ENCODE assay signal across 8 cellular contexts in the genomic region with DNA sequence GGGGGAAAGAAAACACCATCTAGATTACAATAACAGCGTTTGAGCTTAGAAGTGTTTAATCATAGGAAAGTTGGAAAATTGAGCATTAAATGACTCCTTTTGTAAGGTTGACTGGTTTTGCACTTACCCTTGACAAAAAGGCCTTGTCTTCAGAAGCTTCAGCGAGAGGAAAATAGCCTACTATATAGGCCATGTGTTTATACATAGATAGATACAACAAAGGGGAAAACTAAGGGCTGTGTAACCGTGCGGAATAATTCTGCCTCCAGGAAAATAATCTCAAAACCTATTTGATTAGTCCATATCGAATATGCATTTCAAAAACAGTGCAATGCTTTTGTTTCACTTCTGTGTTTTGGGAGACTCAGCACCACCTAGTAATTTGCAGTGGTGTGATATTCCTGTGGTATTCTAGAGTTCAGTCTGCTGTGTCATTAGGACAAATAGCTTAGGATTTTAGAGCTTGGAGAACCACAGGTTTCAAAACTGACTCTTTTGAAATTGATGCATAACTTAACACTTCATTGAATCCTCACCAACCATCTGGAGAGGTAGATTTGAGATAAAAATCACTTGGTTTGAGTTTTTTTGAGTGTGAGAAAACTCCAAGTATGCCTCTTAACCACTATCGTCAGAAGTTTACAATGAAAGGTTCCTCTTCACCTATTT. TPM values are rescaled to one million over a fixed set of nuclear protein-coding genes. Genes with fewer than 3 reads are reported as not detected.
DNase-seq lines count a peak whose midpoint lies in the region; ATAC-seq and TF ChIP-seq lines count a peak whose summit lies in the region.

No MANE protein-coding gene starts in this region.

- H3K9me3 Mint-ChIP-seq in chondrocyte (ENCODE audit: low read depth) (no peaks in the 10 kb centered on the region), nephron progenitor cell (no peaks in the 10 kb centered on the region)

- peak overlapping the region in 5 of 10 experiments; percentile 26 to 95 (median 86); a peak in 9 of 20 replicates for H3K4me3 ChIP-seq in BLaER1 treated with 17β-estradiol and CSF1 and Interleukin-3, amounts not matched to agents 10 nM and 100 nM
- H3K4me3 ChIP-seq in MM.1S (ENCODE audit: low read length), result peak overlapping the region; percentile 83
- no peak overlapping the region; the same call in 1 of the 2 replicates for H3K4me3 ChIP-seq in H7 (ENCODE audit: insufficient read depth, low read depth, low read length)

- peak overlapping the region in 5 of 11 experiments; percentile 30 to 90 (median 47); a peak in 8 of 22 replicates for H3K27ac ChIP-seq in BLaER1 treated with 17β-estradiol and CSF1 and Interleukin-3, amounts not matched to agents 10 nM and 100 nM
- peak overlapping the region; percentile 3; the same call in 1 of the 2 replicates for H3K27ac ChIP-seq in MM.1S (ENCODE audit: low read length)

- peaks cover 1% of the 10 kb centered on the region for H3K36me3 Mint-ChIP-seq in chondrocyte (ENCODE audit: low read depth)
- H3K36me3 Mint-ChIP-seq in nephron progenitor cell (ENCODE audit: low read depth), result no peaks in the 10 kb centered on the region

- peaks cover 51 to 69% (median 64%) of the 10 kb centered on the region in 10 experiments for H3K4me1 ChIP-seq in BLaER1 treated with 17β-estradiol and CSF1 and Interleukin-3, amounts not matched to agents 10 nM and 100 nM
- H3K4me1 ChIP-seq in MM.1S (ENCODE audit: low read length), result peaks cover 34% of the 10 kb centered on the region

- H3K27me3 ChIP-seq in BLaER1 treated with 17β-estradiol and CSF1 and Interleukin-3, amounts not matched to agents 10 nM and 100 nM, result peaks cover 0 to 20% (median 11%) of the 10 kb centered on the region in 11 experiments; a peak in 13 of 22 replicates
- H3K27me3 ChIP-seq in MM.1S (replicated peaks; ENCODE audit: insufficient read depth, low read length) (no peaks in the 10 kb centered on the region), H7 (ENCODE audit: control insufficient read depth, insufficient read depth, low read length) (peaks cover 8% of the 10 kb centered on the region)

- no peaks in the 10 kb centered on the region for H3K27me3 Mint-ChIP-seq in chondrocyte (ENCODE audit: low read depth)
- H3K27me3 Mint-ChIP-seq in nephron progenitor cell (ENCODE audit: low read depth, poor library complexity), result peaks cover 13% of the 10 kb centered on the region

- peaks cover 36% of the 10 kb centered on the region for H3F3A ChIP-seq in MM.1S (ENCODE audit: insufficient read depth, low read length)

- H3K9ac ChIP-seq in BLaER1 treated with 17β-estradiol and CSF1 and Interleukin-3, amounts not matched to agents 10 nM and 100 nM, result peak overlapping the region in 5 of 11 experiments; percentile 17 to 95 (median 44); a peak in 6 of 22 replicates
- H3K9ac ChIP-seq in MM.1S (ENCODE audit: low read length), result peak overlapping the region; percentile 20; the same call in 1 of the 2 replicates

- ATAC-seq in GM19455 (IDR thresholded peaks at IDR 0.05; ENCODE audit: unreplicated experiment), result no peak

- H3K4me1 Mint-ChIP-seq in chondrocyte (ENCODE audit: low read depth) (peaks cover 66% of the 10 kb centered on the region), nephron progenitor cell (peaks cover 60% of the 10 kb centered on the region)

- H2AFZ ChIP-seq in MM.1S (ENCODE audit: low read length), result no peak overlapping the region

- TF ChIP-seq CTCF in MM.1S (IDR thresholded peaks at IDR 0.05; ENCODE audit: low read length) (no peak), chondrocyte (IDR thresholded peaks at IDR 0.05) (no peak), nephron progenitor cell (IDR thresholded peaks at IDR 0.05) (no peak)

- DNase-seq in MM.1S (no peak), chondrocyte (ENCODE audit: low spot score) (no peak), nephron progenitor cell (no peak), H7 (no peak), NCI-H1417 treated with DMSO at 0.1 percent for 48 hours (lab: John Stamatoyannopoulos, UW) (no peak)
- no peak for DNase-seq in activated CD4-positive, alpha-beta T cell treated with anti-CD3 and anti-CD28 coated beads for 4 hours

- no peaks in the 10 kb centered on the region for H3K9me2 ChIP-seq in MM.1S (replicated peaks; ENCODE audit: insufficient read depth, low read length)

- peaks cover 0 to 35% (median 0%) of the 10 kb centered on the region in 11 experiments; a peak in 5 of 22 replicates for H4K20me1 ChIP-seq in BLaER1 treated with 17β-estradiol and CSF1 and Interleukin-3, amounts not matched to agents 10 nM and 100 nM
- H4K20me1 ChIP-seq in MM.1S (ENCODE audit: insufficient read depth, low read length), result no peaks in the 10 kb centered on the region

- H3K27ac Mint-ChIP-seq in chondrocyte (ENCODE audit: unreplicated experiment) (peak overlapping the region; percentile 89), nephron progenitor cell (no peak overlapping the region)

- H3K79me2 ChIP-seq in MM.1S (ENCODE audit: low read length), result peaks cover 47% of the 10 kb centered on the region

- peak overlapping the region; percentile 89 for H3K4me3 Mint-ChIP-seq in chondrocyte (ENCODE audit: unreplicated experiment)
- peak overlapping the region; percentile 87 for H3K4me3 Mint-ChIP-seq in nephron progenitor cell

- H3K4me2 ChIP-seq in BLaER1 treated with 17β-estradiol and CSF1 and Interleukin-3, amounts not matched to agents 10 nM and 100 nM, result peak overlapping the region in 10 of 11 experiments; percentile 7 to 95 (median 72); a peak in 18 of 22 replicates
- H3K4me2 ChIP-seq in MM.1S (ENCODE audit: low read depth, low read length), result peak overlapping the region; percentile 94

- H3K36me3 ChIP-seq in BLaER1 treated with 17β-estradiol and CSF1 and Interleukin-3, amounts not matched to agents 10 nM and 100 nM, result peaks cover 0 to 39% (median 0%) of the 10 kb centered on the region in 11 experiments; a peak in 6 of 22 replicates
- H3K36me3 ChIP-seq in MM.1S (replicated peaks; ENCODE audit: insufficient read depth, low read length), result no peaks in the 10 kb centered on the region
- H3K36me3 ChIP-seq in H7 (replicated peaks; ENCODE audit: control insufficient read depth, insufficient read depth, low read length), result no peaks in the 10 kb centered on the region

- no peaks in the 10 kb centered on the region for H3K9me3 ChIP-seq in BLaER1 treated with 17β-estradiol and CSF1 and Interleukin-3, amounts not matched to agents 10 nM and 100 nM (replicated peaks in 1 of 11)
- H3K9me3 ChIP-seq in MM.1S (replicated peaks; ENCODE audit: insufficient read depth, low read length), result no peaks in the 10 kb centered on the region

RNA-seq across cellular contexts. Expression of a gene that starts 1.8 kb away (rescaled TPM):
- total RNA-seq in chondrocyte, result 35.2 to 50.3 TPM (median 37.1 TPM) in 3 replicates
- total RNA-seq in H7 (2014; rRNA removed; shearing (Covaris generic)), result 4.2 and 6.6 TPM in 2 replicates

RNA-seq across cellular contexts. Expression of a gene that starts 55.3 kb away (rescaled TPM):
- total RNA-seq in chondrocyte, result 25.8 to 26.7 TPM (median 25.9 TPM) in 3 replicates
- total RNA-seq in H7 (2014; rRNA removed; shearing (Covaris generic)), result 31.7 and 34.1 TPM in 2 replicates
